7 cellular contexts compared by ENCODE assay signal in genomic region chr6:42050011-42050896, GRCh38. TPM values are rescaled to one million over a fixed set of nuclear protein-coding genes. Genes with fewer than 3 reads are reported as not detected.
A peak's percentile ranks its signal among the peaks of the same experiment; 100 is the strongest.
DNase-seq lines count a peak whose midpoint lies in the region; ATAC-seq and TF ChIP-seq lines count a peak whose summit lies in the region.

Gene TAF8 (plus strand): TSS chr6:42050524. CDS start chr6:42050542, 18 bp downstream.

- peaks cover 34% of the 10 kb centered on the region for H3K4me1 ChIP-seq in hepatocyte (ENCODE audit: insufficient read depth)

- H3K9me2 ChIP-seq in hepatocyte (replicated peaks; ENCODE audit: insufficient read depth) = no peaks in the 10 kb centered on the region

- peak within 1 kb of the TSS; percentile 93 for H3K4me2 ChIP-seq in hepatocyte

- peak within 1 kb of the TSS; percentile 92 for H3K27ac ChIP-seq in hepatocyte

- H3K36me3 ChIP-seq in hepatocyte (replicated peaks; ENCODE audit: insufficient read depth, low read depth) = no peaks in the 10 kb centered on the region

- H3K4me3 ChIP-seq in hepatocyte (peak within 1 kb of the TSS; percentile 76), retinal pigment epithelial cell (ENCODE audit: low read length) (peak within 1 kb of the TSS; percentile 94)

- H3K27me3 ChIP-seq in hepatocyte = no peaks in the 10 kb centered on the region

- H3K9me3 ChIP-seq in hepatocyte (ENCODE audit: low read depth) = no peaks in the 10 kb centered on the region

- peaks cover 41% of the 10 kb centered on the region for H3K79me2 ChIP-seq in hepatocyte

- H4K20me1 ChIP-seq in hepatocyte (ENCODE audit: insufficient read depth, poor library complexity, severe bottlenecking) = no peaks in the 10 kb centered on the region

- DNase-seq in NCI-H2081 (lab: John Stamatoyannopoulos, UW) (peak; percentile 74 to 88), T-helper 9 cell (peak; percentile 78), astrocyte of the hippocampus (ENCODE audit: low read depth, low spot score) (peak; percentile 97), hepatocyte (ENCODE audit: low spot score) (peak; percentile 95), retinal pigment epithelial cell (ENCODE audit: low read depth) (peak; percentile 76)

- peak; percentile 84 for ATAC-seq in GM18511 (IDR thresholded peaks at IDR 0.05; ENCODE audit: unreplicated experiment)
- ATAC-seq in HG03025 (IDR thresholded peaks at IDR 0.05; ENCODE audit: low FRiP score, unreplicated experiment) = peak; percentile 72

- TF ChIP-seq CTCF in hepatocyte (IDR thresholded peaks at IDR 0.05; ENCODE audit: poor library complexity) (no peak), retinal pigment epithelial cell (conservative IDR thresholded peaks at IDR 0.05; ENCODE audit: low read depth, low read length) (peak; percentile 2)

- peak within 1 kb of the TSS; percentile 60 for H2AFZ ChIP-seq in hepatocyte

- WGBS in hepatocyte (ENCODE audit: low lambda C conversion rate, missing lambda C conversion rate) = 28% methylated on average over 48 of the region's 71 CpGs

RNA-seq across cellular contexts. Expression of gene TAF8, which starts in this region (rescaled TPM):
- total RNA-seq in hepatocyte = 16.7 and 25.1 TPM in 2 replicates
- 12.6 and 14.0 TPM in 2 replicates for polyA plus RNA-seq in hepatocyte

Comparison
In these comparisons a context has a peak if more than half of its experiments do, and no peak if none do; other contexts are left out.
1. Peak in every context shown above with its lines: DNase-seq, ATAC-seq, H3K4me3 ChIP-seq and H3K27ac ChIP-seq.